ENCODE assay signal across 21 cellular contexts in genomic region chr4:70533211-70533610, GRCh38. TPM values are rescaled to one million over a fixed set of nuclear protein-coding genes. Genes with fewer than 3 reads are reported as not detected.
A peak's percentile ranks its signal among the peaks of the same experiment; 100 is the strongest.
DNase-seq lines count a peak whose midpoint lies in the region; ATAC-seq and TF ChIP-seq lines count a peak whose summit lies in the region.
"Had no signal": no experiment of that assay in that cellular context is flagged by ENCODE, and none has a peak within 500 bp of the region (broad histone marks: within the 10 kb centered on the region; RNA-seq: fewer than 3 reads in every experiment).

No MANE protein-coding gene starts in this region.

- peaks cover 0 to 11% (median 0%) of the 10 kb centered on the region in 9 donors for H3K27me3 ChIP-seq in heart left ventricle
- no peaks in the 10 kb centered on the region for H3K27me3 ChIP-seq in left lung

- DNase-seq in heart left ventricle (no peak), left lung (no peak), lower leg skin (ENCODE audit: low spot score in 2 of 2) (no peak)
- DNase-seq: GM23248, HCEC 1CT, KBM-7, MV-4-11, NCI-H1417, NCI-H1930, NCI-H774, RPMI8226, SIG-M5 had no signal

- TF ChIP-seq CTCF in heart left ventricle (IDR thresholded peaks at IDR 0.05) (no peak), left lung (IDR thresholded peaks at IDR 0.05) (no peak), lower leg skin (IDR thresholded peaks at IDR 0.05) (no peak)

- WGBS in heart left ventricle, 4 donors: 70 to 80% (median 74%) methylated on average over 2 of the region's 2 CpGs
- 61 to 67% methylated on average over 2 of the region's 2 CpGs for WGBS in lower leg skin, 2 donors

- no peaks in the 10 kb centered on the region for H3K4me1 ChIP-seq in heart left ventricle
- H3K4me1 ChIP-seq in left lung: no peaks in the 10 kb centered on the region

- ATAC-seq in GM18861 (IDR thresholded peaks at IDR 0.05; ENCODE audit: unreplicated experiment) (peak; percentile 67), GM19452 (IDR thresholded peaks at IDR 0.05; ENCODE audit: unreplicated experiment) (peak; percentile 87), HG02981 (IDR thresholded peaks at IDR 0.05; ENCODE audit: unreplicated experiment) (peak; percentile 58), HG03460 (IDR thresholded peaks at IDR 0.05; ENCODE audit: unreplicated experiment) (peak; percentile 66), heart left ventricle (no peak), HG03095 (IDR thresholded peaks at IDR 0.05; ENCODE audit: unreplicated experiment) (no peak), left lung (no peak)

- intact Hi-C loops in heart left ventricle (cut with DNase I): no loop called here
- intact Hi-C loops in left lung (cut with DNase I): no loop called here
- intact Hi-C loops in lower leg skin (cut with DNase I; ENCODE audit: low total_unique reads): no loop called here

- TF ChIP-seq POLR2A in heart left ventricle (IDR thresholded peaks at IDR 0.05) (no peak), lower leg skin (IDR thresholded peaks at IDR 0.05) (no peak)

- H3K9me3 ChIP-seq in heart left ventricle (no peaks in the 10 kb centered on the region), left lung (no peaks in the 10 kb centered on the region)

- H3K27ac ChIP-seq in heart left ventricle (no peak overlapping the region), left lung (no peak overlapping the region)
- H3K27ac ChIP-seq: C4-2B, GM23248 had no signal

- H3K4me3 ChIP-seq in heart left ventricle (no peak overlapping the region), left lung (no peak overlapping the region), lower leg skin (ENCODE audit: low read depth, poor library complexity, severe bottlenecking) (no peak overlapping the region)
- H3K4me3 ChIP-seq: GM23248 had no signal

- H3K36me3 ChIP-seq in heart left ventricle: no peaks in the 10 kb centered on the region
- no peaks in the 10 kb centered on the region for H3K36me3 ChIP-seq in left lung

RNA-seq across cellular contexts. Expression of gene AMTN, which starts 14.8 kb away (rescaled TPM):
- total RNA-seq in heart left ventricle (not detected), left lung (1 to 10 TPM in 1 of 2 donors, not detected in 1; 3.3 TPM), lower leg skin (1 to 10 TPM in 2 of 4 donors, under 1 TPM in 1, not detected in 1; 0.26 to 1.9 (median 1.3) TPM)
- not detected for polyA plus RNA-seq in heart left ventricle
- total RNA-seq: A673; GM23248; NCI-H460; T-helper 1 cell treated with Interleukin-12 subunit alpha and Interleukin-12 subunit beta and Interleukin-4 antibody, amounts not matched to agents 30 ng/mL and 1 ng/mL, for 36 hours had no signal
- polyA plus RNA-seq: GM23248 had no signal

RNA-seq across cellular contexts. Expression of gene AMBN, which starts 58.8 kb away (rescaled TPM):
- not detected for total RNA-seq in heart left ventricle
- not detected for polyA plus RNA-seq in heart left ventricle
- total RNA-seq in left lung: not detected
- total RNA-seq in lower leg skin: under 1 TPM in 1 of 4 donors, not detected in 3; 0.68 TPM
- total RNA-seq: GM23248; NCI-H460; T-helper 1 cell treated with Interleukin-12 subunit alpha and Interleukin-12 subunit beta and Interleukin-4 antibody, amounts not matched to agents 30 ng/mL and 1 ng/mL, for 36 hours had no signal
- polyA plus RNA-seq: GM23248 had no signal

Comparison
In these comparisons a context has a peak if more than half of its experiments do, and no peak if none do; other contexts are left out.
1. ATAC-seq: peak in GM18861 (single experiment), GM19452 (single experiment), HG02981 (single experiment) and HG03460 (single experiment); none in heart left ventricle (0 of 4), HG03095 (single experiment) and left lung (single experiment).